ENCODE assay signal across 1 cellular context in genomic region chr3:105367406-105368213, GRCh38.
TF ChIP-seq lines count a peak whose summit lies in the region.

No MANE protein-coding gene starts in this region.

TF ChIP-seq in HepG2, 621 proteins besides CTCF, POLR2A, EP300 and RAD21 (continued from another document and continues in another):
- TF ChIP-seq FOSL1 (CRISPR knock-in tag; IDR thresholded peaks at IDR 0.05; ENCODE audit: borderline replicate concordance) = peak; percentile 31; the same call in 1 of the 2 replicates
- TF ChIP-seq ZMAT3 (CRISPR knock-in tag; conservative IDR thresholded peaks at IDR 0.05) = peak; percentile 88
- 0 out of 2 replicates have a peak, but pooled peaks have one; percentile 48 for TF ChIP-seq ZNF569 (CRISPR knock-in tag; IDR thresholded peaks at IDR 0.05; ENCODE audit: borderline replicate concordance)
- no peak for TF ChIP-seq ZNF160 (CRISPR knock-in tag; IDR thresholded peaks at IDR 0.05)
- peak; percentile 45; the same call in 1 of the 2 replicates for TF ChIP-seq NCOR1 (IDR thresholded peaks at IDR 0.05; ENCODE audit: borderline replicate concordance, low read length)
- peak; percentile 70 for TF ChIP-seq SALL1 (CRISPR knock-in tag; IDR thresholded peaks at IDR 0.05)
- TF ChIP-seq TSC22D2 (CRISPR knock-in tag; IDR thresholded peaks at IDR 0.05; ENCODE audit: borderline replicate concordance) = no peak
- no peak for TF ChIP-seq EHMT2 (IDR thresholded peaks at IDR 0.05; ENCODE audit: borderline replicate concordance, low read depth, low read length)
- TF ChIP-seq KLF13 (CRISPR knock-in tag; IDR thresholded peaks at IDR 0.05) = peak; percentile 33; the same call in 1 of the 2 replicates
- peak; percentile 14; the same call in 1 of the 2 replicates for TF ChIP-seq POLR2G (IDR thresholded peaks at IDR 0.05; ENCODE audit: low read depth, low read length)
- no peak; the same call in 1 of the 2 replicates for TF ChIP-seq ZBTB20 (CRISPR knock-in tag; IDR thresholded peaks at IDR 0.05; ENCODE audit: borderline replicate concordance, low read depth)
- TF ChIP-seq TMF1 (CRISPR knock-in tag; IDR thresholded peaks at IDR 0.05; ENCODE audit: low read depth) = peak; percentile 15; the same call in 1 of the 2 replicates
- no peak for TF ChIP-seq RELA (CRISPR knock-in tag; IDR thresholded peaks at IDR 0.05)
- TF ChIP-seq TGIF2 (CRISPR knock-in tag; IDR thresholded peaks at IDR 0.05) = no peak
- peak; percentile 10; the same call in 1 of the 2 replicates for TF ChIP-seq ZNF280D (CRISPR knock-in tag; IDR thresholded peaks at IDR 0.05)
- peak; percentile 78; the same call in 1 of the 2 replicates for TF ChIP-seq ZNF800 (CRISPR knock-in tag; IDR thresholded peaks at IDR 0.05)
- TF ChIP-seq ELK4 (CRISPR knock-in tag; IDR thresholded peaks at IDR 0.05; ENCODE audit: borderline replicate concordance) = peak; percentile 72; the same call in 1 of the 2 replicates
- TF ChIP-seq DRAP1 (CRISPR knock-in tag; IDR thresholded peaks at IDR 0.05) = peak; percentile 21; the same call in 1 of the 2 replicates
- TF ChIP-seq FOXC1 (CRISPR knock-in tag; IDR thresholded peaks at IDR 0.05; ENCODE audit: borderline replicate concordance) = 0 out of 2 replicates have a peak, but pooled peaks have one; percentile 35
- TF ChIP-seq ZNF83 (CRISPR knock-in tag; IDR thresholded peaks at IDR 0.05; ENCODE audit: borderline replicate concordance) = no peak
- peak; percentile 44; the same call in 1 of the 2 replicates for TF ChIP-seq AHDC1 (CRISPR knock-in tag; IDR thresholded peaks at IDR 0.05; ENCODE audit: borderline replicate concordance)
- 0 out of 2 replicates have a peak, but pooled peaks have one; percentile 63 for TF ChIP-seq ZNF557 (CRISPR knock-in tag; IDR thresholded peaks at IDR 0.05)
- TF ChIP-seq ZBTB1 (CRISPR knock-in tag; IDR thresholded peaks at IDR 0.05; ENCODE audit: borderline replicate concordance) = no peak
- TF ChIP-seq ZNF670 (CRISPR knock-in tag; IDR thresholded peaks at IDR 0.05; ENCODE audit: borderline replicate concordance) = peak; percentile 50; the same call in 1 of the 2 replicates
- no peak for TF ChIP-seq ZFAT (CRISPR knock-in tag; conservative IDR thresholded peaks at IDR 0.05)
- TF ChIP-seq PRPF4 (IDR thresholded peaks at IDR 0.05; ENCODE audit: low read depth, low read length, poor library complexity, severe bottlenecking) = no peak
- TF ChIP-seq TEF (CRISPR knock-in tag; IDR thresholded peaks at IDR 0.05) = 0 out of 2 replicates have a peak, but pooled peaks have one; percentile 72
- no peak for TF ChIP-seq ATF6 (CRISPR knock-in tag; conservative IDR thresholded peaks at IDR 0.05)
- 0 out of 2 replicates have a peak, but pooled peaks have one; percentile 25 for TF ChIP-seq MEIS2 (CRISPR knock-in tag; IDR thresholded peaks at IDR 0.05)
- TF ChIP-seq ZNF724P (CRISPR knock-in tag; IDR thresholded peaks at IDR 0.05; ENCODE audit: borderline replicate concordance) = peak; percentile 79; the same call in 1 of the 2 replicates
- TF ChIP-seq ZNF292 (CRISPR knock-in tag; IDR thresholded peaks at IDR 0.05; ENCODE audit: borderline replicate concordance, low read depth) = peak; percentile 57; the same call in 1 of the 2 replicates
- 0 out of 2 replicates have a peak, but pooled peaks have one; percentile 24 for TF ChIP-seq ZNF224 (CRISPR knock-in tag; IDR thresholded peaks at IDR 0.05)
- TF ChIP-seq KAT8 (CRISPR knock-in tag; IDR thresholded peaks at IDR 0.05) = no peak
- TF ChIP-seq LCORL (IDR thresholded peaks at IDR 0.05) = no peak
- TF ChIP-seq LCORL (CRISPR knock-in tag; IDR thresholded peaks at IDR 0.05) = no peak
- TF ChIP-seq NFAT5 (CRISPR knock-in tag; IDR thresholded peaks at IDR 0.05) = peak; percentile 85
